Comparison of ENCODE assay signal across 17 cellular contexts in genomic region chr2:201881731-201882130, GRCh38.
A peak's percentile ranks its signal among the peaks of the same experiment; 100 is the strongest.
DNase-seq lines count a peak whose midpoint lies in the region; ATAC-seq, FAIRE-seq and TF ChIP-seq lines count a peak whose summit lies in the region.
"Had no signal": no experiment of that assay in that cellular context is flagged by ENCODE, and none has a peak within 500 bp of the region (broad histone marks: within the 10 kb centered on the region; RNA-seq: fewer than 3 reads in every experiment).

No MANE protein-coding gene starts in this region.

- no peaks in the 10 kb centered on the region for H3K36me3 Mint-ChIP-seq in natural killer cell treated with Interleukin-12 subunit alpha and Interleukin-12 subunit beta and Interleukin-15 and Interleukin-18, amount 100 ng/mL, for 72 hours
- H3K36me3 Mint-ChIP-seq in natural killer cell (no peaks in the 10 kb centered on the region), mesothelial cell of epicardium (no peaks in the 10 kb centered on the region)
- H3K36me3 Mint-ChIP-seq in activated T-helper 17 cell treated with anti-CD3 and anti-CD28 coated beads, Interleukin-2, amount 50 U/mL, for 72 hours (ENCODE audit: low read depth) = no peaks in the 10 kb centered on the region
- H3K36me3 Mint-ChIP-seq: stimulated activated effector memory CD8-positive, alpha-beta T cell treated with anti-CD3 and anti-CD28 coated beads, Interleukin-12 subunit alpha, Interleukin-12 subunit beta, amount 100 ng/mL, for 72 hours had no signal

- peaks cover 24 to 25% of the 10 kb centered on the region in 2 donors for H3K4me1 Mint-ChIP-seq in natural killer cell treated with Interleukin-12 subunit alpha and Interleukin-12 subunit beta and Interleukin-15 and Interleukin-18, amount 100 ng/mL, for 72 hours (ENCODE audit: low read depth in 2 of 2)
- H3K4me1 Mint-ChIP-seq in natural killer cell (peaks cover 7 to 15% of the 10 kb centered on the region in 2 donors), mesothelial cell of epicardium (peaks cover 58% of the 10 kb centered on the region)
- peaks cover 7% of the 10 kb centered on the region for H3K4me1 Mint-ChIP-seq in activated T-helper 17 cell treated with anti-CD3 and anti-CD28 coated beads, Interleukin-2, amount 50 U/mL, for 72 hours

- no peak overlapping the region for H3K27ac ChIP-seq in small intestine (ENCODE audit: low read depth in 1 of 2, low read length in 1 of 2)
- H3K27ac ChIP-seq: prostate gland, upper lobe of right lung had no signal

- H3K36me3 ChIP-seq in small intestine (ENCODE audit: control insufficient read depth in 2 of 2, insufficient read depth in 2 of 2, low read length in 2 of 2) = no peaks in the 10 kb centered on the region
- H3K36me3 ChIP-seq: gastrocnemius medialis, prostate gland, upper lobe of right lung had no signal

- no peak for FAIRE-seq in small intestine (lab: Jason Lieb, UNC)

- H3K27ac Mint-ChIP-seq in natural killer cell treated with Interleukin-12 subunit alpha and Interleukin-12 subunit beta and Interleukin-15 and Interleukin-18, amount 100 ng/mL, for 72 hours = no peak overlapping the region
- no peak overlapping the region for H3K27ac Mint-ChIP-seq in natural killer cell
- no peak overlapping the region for H3K27ac Mint-ChIP-seq in activated T-helper 17 cell treated with anti-CD3 and anti-CD28 coated beads, Interleukin-2, amount 50 U/mL, for 72 hours
- peak overlapping the region; percentile 83 for H3K27ac Mint-ChIP-seq in mesothelial cell of epicardium
- H3K27ac Mint-ChIP-seq: activated CD8-positive, alpha-beta T cell treated with anti-CD3 and anti-CD28 coated beads, Interleukin-2, amount 10 ng/mL, durations not matched to agents 7 days and 5 days; stimulated activated effector memory CD8-positive, alpha-beta T cell treated with anti-CD3 and anti-CD28 coated beads, Interleukin-12 subunit alpha, Interleukin-12 subunit beta, amount 100 ng/mL, for 72 hours; T-helper 1 cell treated with Interleukin-12 subunit alpha and Interleukin-12 subunit beta and Interleukin-4 antibody, amounts not matched to agents 30 μg/mL and 1 μg/mL, for 36 hours had no signal

- no peaks in the 10 kb centered on the region for H3K9me3 ChIP-seq in small intestine (ENCODE audit: control insufficient read depth, low read depth)
- H3K9me3 ChIP-seq: gastrocnemius medialis, prostate gland, upper lobe of right lung had no signal

- no peak for ATAC-seq in natural killer cell treated with Interleukin-12 subunit alpha and Interleukin-12 subunit beta and Interleukin-15 and Interleukin-18, amount 100 ng/mL, for 72 hours
- ATAC-seq in natural killer cell (no peak), HG02642 (IDR thresholded peaks at IDR 0.05; ENCODE audit: poor library complexity, unreplicated experiment) (no peak)
- no peak for ATAC-seq in activated T-helper 17 cell treated with anti-CD3 and anti-CD28 coated beads, Interleukin-2, amount 50 U/mL, for 72 hours (replicated peaks)
- ATAC-seq: activated CD8-positive, alpha-beta T cell treated with anti-CD3 and anti-CD28 coated beads, Interleukin-2, amount 10 ng/mL, durations not matched to agents 7 days and 5 days; gastrocnemius medialis; stimulated activated effector memory CD8-positive, alpha-beta T cell treated with anti-CD3 and anti-CD28 coated beads, Interleukin-12 subunit alpha, Interleukin-12 subunit beta, amount 100 ng/mL, for 72 hours had no signal

- peaks cover 46 to 67% of the 10 kb centered on the region in 2 donors for H3K27me3 Mint-ChIP-seq in natural killer cell treated with Interleukin-12 subunit alpha and Interleukin-12 subunit beta and Interleukin-15 and Interleukin-18, amount 100 ng/mL, for 72 hours
- peaks cover 29 to 57% of the 10 kb centered on the region in 2 donors for H3K27me3 Mint-ChIP-seq in natural killer cell (ENCODE audit: low read depth in 2 of 2)
- H3K27me3 Mint-ChIP-seq in activated T-helper 17 cell treated with anti-CD3 and anti-CD28 coated beads, Interleukin-2, amount 50 U/mL, for 72 hours = peaks cover 45% of the 10 kb centered on the region
- no peaks in the 10 kb centered on the region for H3K27me3 Mint-ChIP-seq in mesothelial cell of epicardium (ENCODE audit: low read depth)

- no peak for TF ChIP-seq CTCF in natural killer cell (IDR thresholded peaks at IDR 0.05)
- no peak for TF ChIP-seq CTCF in mesothelial cell of epicardium (IDR thresholded peaks at IDR 0.05; ENCODE audit: unreplicated experiment)

- H3K9me3 Mint-ChIP-seq in natural killer cell treated with Interleukin-12 subunit alpha and Interleukin-12 subunit beta and Interleukin-15 and Interleukin-18, amount 100 ng/mL, for 72 hours = no peaks in the 10 kb centered on the region
- no peaks in the 10 kb centered on the region for H3K9me3 Mint-ChIP-seq in natural killer cell
- no peaks in the 10 kb centered on the region for H3K9me3 Mint-ChIP-seq in activated T-helper 17 cell treated with anti-CD3 and anti-CD28 coated beads, Interleukin-2, amount 50 U/mL, for 72 hours
- H3K9me3 Mint-ChIP-seq in mesothelial cell of epicardium = no peaks in the 10 kb centered on the region
- H3K9me3 Mint-ChIP-seq: stimulated activated effector memory CD8-positive, alpha-beta T cell treated with anti-CD3 and anti-CD28 coated beads, Interleukin-12 subunit alpha, Interleukin-12 subunit beta, amount 100 ng/mL, for 72 hours; T-helper 1 cell treated with Interleukin-12 subunit alpha and Interleukin-12 subunit beta and Interleukin-4 antibody, amounts not matched to agents 30 μg/mL and 1 μg/mL, for 36 hours had no signal

- no peak for DNase-seq in natural killer cell treated with Interleukin-12 subunit alpha and Interleukin-12 subunit beta and Interleukin-15 and Interleukin-18, amount 100 ng/mL, for 72 hours (ENCODE audit: low spot score)
- DNase-seq in natural killer cell (no peak), mesothelial cell of epicardium (ENCODE audit: low spot score in 2 of 2, unreplicated experiment in 2 of 2) (no peak), small intestine (no peak), occipital lobe (lab: John Stamatoyannopoulos, UW) (no peak), NCI-H1930 (lab: John Stamatoyannopoulos, UW) (no peak)
- DNase-seq: activated CD8-positive, alpha-beta T cell treated with anti-CD3 and anti-CD28 coated beads, Interleukin-2, amount 10 ng/mL, durations not matched to agents 7 days and 5 days; amniotic stem cell; gastrocnemius medialis; NCI-H226; Right ventricle myocardium superior; upper lobe of right lung had no signal

- no peaks in the 10 kb centered on the region for H3K27me3 ChIP-seq in small intestine (ENCODE audit: control insufficient read depth in 2 of 2, insufficient read depth in 2 of 2, low read length in 2 of 2)
- H3K27me3 ChIP-seq: gastrocnemius medialis, upper lobe of right lung had no signal

- H3K4me1 ChIP-seq in small intestine (ENCODE audit: control insufficient read depth in 2 of 2, insufficient read depth in 1 of 2, low read depth in 1 of 2, low read length in 1 of 2) = peaks cover 0 to 2% of the 10 kb centered on the region in 2 donors
- H3K4me1 ChIP-seq: prostate gland had no signal

- WGBS in small intestine, 3 donors = 88 to 95% (median 92%) methylated on average over 4 of the region's 4 CpGs

- intact Hi-C loops in natural killer cell (cut with micrococcal nuclease) = no loop called here

- no peak overlapping the region for H3K4me3 ChIP-seq in small intestine (ENCODE audit: low read depth in 1 of 2, low read length in 2 of 2)
- H3K4me3 ChIP-seq: prostate gland, upper lobe of right lung had no signal

- H3K4me3 Mint-ChIP-seq in natural killer cell treated with Interleukin-12 subunit alpha and Interleukin-12 subunit beta and Interleukin-15 and Interleukin-18, amount 100 ng/mL, for 72 hours = peak overlapping the region; percentile 4
- H3K4me3 Mint-ChIP-seq in natural killer cell (no peak overlapping the region), mesothelial cell of epicardium (no peak overlapping the region)
- H3K4me3 Mint-ChIP-seq in activated T-helper 17 cell treated with anti-CD3 and anti-CD28 coated beads, Interleukin-2, amount 50 U/mL, for 72 hours = peak overlapping the region; percentile 47
- H3K4me3 Mint-ChIP-seq: activated CD8-positive, alpha-beta T cell treated with anti-CD3 and anti-CD28 coated beads, Interleukin-2, amount 10 ng/mL, durations not matched to agents 7 days and 5 days had no signal

Comparison
In these comparisons a context has a peak if more than half of its experiments do, and no peak if none do; other contexts are left out.
1. H3K4me3 Mint-ChIP-seq: peak in natural killer cell treated with Interleukin-12 subunit alpha and Interleukin-12 subunit beta and Interleukin-15 and Interleukin-18, amount 100 ng/mL, for 72 hours (single experiment) and activated T-helper 17 cell treated with anti-CD3 and anti-CD28 coated beads, Interleukin-2, amount 50 U/mL, for 72 hours (single experiment); none in natural killer cell (single experiment) and mesothelial cell of epicardium (single experiment).